Comparison of ENCODE assay signal across 10 cellular contexts in the genomic region with DNA sequence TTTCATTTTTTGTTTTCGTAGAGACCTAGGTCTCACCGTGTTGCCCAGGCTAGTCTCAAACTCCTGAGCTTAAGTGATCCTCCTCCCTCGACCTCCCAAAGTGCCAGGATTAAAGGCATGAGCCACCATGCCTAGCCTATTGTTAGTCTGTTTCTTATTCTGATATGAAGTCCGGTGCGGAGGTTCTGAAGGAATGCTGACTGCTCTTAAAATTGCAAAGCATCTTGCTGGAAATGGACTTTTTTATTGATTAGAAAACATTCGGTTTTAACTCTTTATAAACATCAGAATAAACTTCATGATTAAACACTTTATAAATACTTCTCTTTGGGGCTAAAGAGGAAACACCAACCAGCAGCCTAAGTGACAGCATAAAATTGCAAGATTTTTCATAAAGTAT. TPM values are rescaled to one million over a fixed set of nuclear protein-coding genes. Genes with fewer than 3 reads are reported as not detected.
DNase-seq lines count a peak whose midpoint lies in the region; ATAC-seq and TF ChIP-seq lines count a peak whose summit lies in the region.
"Had no signal": no experiment of that assay in that cellular context is flagged by ENCODE, and none has a peak within 500 bp of the region (broad histone marks: within the 10 kb centered on the region; RNA-seq: fewer than 3 reads in every experiment).

No MANE protein-coding gene starts in this region.

- H3K9me3 Mint-ChIP-seq in activated CD4-positive, alpha-beta T cell treated with anti-CD3 and anti-CD28 coated beads, Interleukin-2, amount 10 ng/mL, durations not matched to agents 24 days and 14 days, result no peaks in the 10 kb centered on the region
- H3K9me3 Mint-ChIP-seq in activated naive CD8-positive, alpha-beta T cell treated with anti-CD3 and anti-CD28 coated beads, Interleukin-2, amount 50 U/mL, for 24 hours, result no peaks in the 10 kb centered on the region

- no peaks in the 10 kb centered on the region for H3K27me3 Mint-ChIP-seq in activated CD4-positive, alpha-beta T cell treated with anti-CD3 and anti-CD28 coated beads, Interleukin-2, amount 10 ng/mL, durations not matched to agents 24 days and 14 days
- no peaks in the 10 kb centered on the region for H3K27me3 Mint-ChIP-seq in activated naive CD8-positive, alpha-beta T cell treated with anti-CD3 and anti-CD28 coated beads, Interleukin-2, amount 50 U/mL, for 24 hours

- H3K36me3 ChIP-seq in liver (ENCODE audit: control insufficient read depth in 4 of 4, insufficient read depth in 3 of 4, low read depth in 1 of 4, low read length in 3 of 4) (peaks cover 0 to 14% (median 6%) of the 10 kb centered on the region in 4 donors), suprapubic skin (peaks cover 11% of the 10 kb centered on the region)

- H3K27me3 ChIP-seq in liver (ENCODE audit: control insufficient read depth in 4 of 4, insufficient read depth in 4 of 4, low read length in 3 of 4) (no peaks in the 10 kb centered on the region), suprapubic skin (no peaks in the 10 kb centered on the region)

- intact Hi-C loops in activated CD4-positive, alpha-beta T cell treated with anti-CD3 and anti-CD28 coated beads, Interleukin-2, amount 10 ng/mL, durations not matched to agents 24 days and 14 days (cut with micrococcal nuclease), result loop anchor here (1.0 to 2.0 kb wide), 2 partner anchors 105 to 239 kb away; no protein-coding TSS in a partner anchor
- intact Hi-C loops in left colon (cut with DNase I, micrococcal nuclease), result loop anchor here in 1 of 2 donors (10.0 kb wide), 2 partner anchors 75 to 245 kb away; no protein-coding TSS in a partner anchor

- H3K4me1 ChIP-seq in liver (ENCODE audit: control insufficient read depth in 4 of 4, insufficient read depth in 4 of 4, low read length in 3 of 4) (peaks cover 9 to 67% (median 31%) of the 10 kb centered on the region in 4 donors), suprapubic skin (peaks cover 76% of the 10 kb centered on the region)

- no peak for TF ChIP-seq EP300 in suprapubic skin (IDR thresholded peaks at IDR 0.05)

- H3K4me3 ChIP-seq in liver (ENCODE audit: low read depth in 1 of 3, low read length in 3 of 3) (no peak overlapping the region), suprapubic skin (peak overlapping the region; percentile 97)

- no peak for TF ChIP-seq POLR2A in suprapubic skin (IDR thresholded peaks at IDR 0.05)

- peak overlapping the region; percentile 86 for H3K27ac Mint-ChIP-seq in activated CD4-positive, alpha-beta T cell treated with anti-CD3 and anti-CD28 coated beads, Interleukin-2, amount 10 ng/mL, durations not matched to agents 24 days and 14 days
- H3K27ac Mint-ChIP-seq in activated naive CD8-positive, alpha-beta T cell treated with anti-CD3 and anti-CD28 coated beads, Interleukin-2, amount 50 U/mL, for 24 hours, result peak overlapping the region; percentile 94

- TF ChIP-seq RAD21 in liver (IDR thresholded peaks at IDR 0.05), result no peak

- H3K9ac ChIP-seq in liver (ENCODE audit: low read depth in 1 of 2, low read length in 2 of 2), result no peak overlapping the region

- 52% methylated on average over 6 of the region's 6 CpGs for WGBS in liver
- WGBS in suprapubic skin, result 66% methylated on average over 6 of the region's 6 CpGs

- H3K27ac ChIP-seq in liver (ENCODE audit: low read depth in 1 of 2, low read length in 2 of 2) (peak overlapping the region in 1 of 2 donors; percentile 43), suprapubic skin (peak overlapping the region; percentile 61)

- TF ChIP-seq CTCF in liver (IDR thresholded peaks at IDR 0.05; ENCODE audit: low read depth, low read length, missing input control), result no peak
- TF ChIP-seq CTCF in suprapubic skin (IDR thresholded peaks at IDR 0.05), result no peak

- H3K9me3 ChIP-seq in liver (ENCODE audit: control insufficient read depth in 4 of 4, low read length in 3 of 4), result no peaks in the 10 kb centered on the region
- H3K9me3 ChIP-seq in suprapubic skin, result no peaks in the 10 kb centered on the region

- H3K4me3 Mint-ChIP-seq in activated CD4-positive, alpha-beta T cell treated with anti-CD3 and anti-CD28 coated beads, Interleukin-2, amount 10 ng/mL, durations not matched to agents 24 days and 14 days, result peak overlapping the region; percentile 87
- H3K4me3 Mint-ChIP-seq in activated naive CD8-positive, alpha-beta T cell treated with anti-CD3 and anti-CD28 coated beads, Interleukin-2, amount 50 U/mL, for 24 hours, result peak overlapping the region; percentile 93

- peak; percentile 70 for DNase-seq in activated CD4-positive, alpha-beta T cell treated with anti-CD3 and anti-CD28 coated beads, Interleukin-2, amount 10 ng/mL, durations not matched to agents 24 days and 14 days
- DNase-seq in activated CD4-positive, alpha-beta T cell treated with anti-CD3 and anti-CD28 coated beads for 1 hour, result no peak
- DNase-seq in activated naive CD8-positive, alpha-beta T cell treated with anti-CD3 and anti-CD28 coated beads, Interleukin-2, amount 50 U/mL, for 24 hours, result no peak
- no peak for DNase-seq in suprapubic skin (ENCODE audit: low spot score in 2 of 2)
- no peak for DNase-seq in 8988T
- no peak for DNase-seq in left colon
- no peak for DNase-seq in NCI-H2196 treated with DMSO at 0.1 percent for 48 hours (lab: John Stamatoyannopoulos, UW; ENCODE audit: unreplicated experiment)
- DNase-seq: Kasumi-1 had no signal

- peaks cover 33% of the 10 kb centered on the region for H3K4me1 Mint-ChIP-seq in activated CD4-positive, alpha-beta T cell treated with anti-CD3 and anti-CD28 coated beads, Interleukin-2, amount 10 ng/mL, durations not matched to agents 24 days and 14 days
- H3K4me1 Mint-ChIP-seq in activated naive CD8-positive, alpha-beta T cell treated with anti-CD3 and anti-CD28 coated beads, Interleukin-2, amount 50 U/mL, for 24 hours, result peaks cover 48% of the 10 kb centered on the region

- H3K36me3 Mint-ChIP-seq in activated CD4-positive, alpha-beta T cell treated with anti-CD3 and anti-CD28 coated beads, Interleukin-2, amount 10 ng/mL, durations not matched to agents 24 days and 14 days (ENCODE audit: low read depth), result peaks cover 74% of the 10 kb centered on the region
- peaks cover 76% of the 10 kb centered on the region for H3K36me3 Mint-ChIP-seq in activated naive CD8-positive, alpha-beta T cell treated with anti-CD3 and anti-CD28 coated beads, Interleukin-2, amount 50 U/mL, for 24 hours (ENCODE audit: low read depth)

- ATAC-seq in activated naive CD8-positive, alpha-beta T cell treated with anti-CD3 and anti-CD28 coated beads, Interleukin-2, amount 50 U/mL, for 24 hours, result no peak
- no peak for ATAC-seq in left colon
- ATAC-seq: Right ventricle myocardium inferior had no signal

TF ChIP-seq in liver, 16 proteins besides CTCF, POLR2A, EP300 and RAD21:
- TF ChIP-seq TAF1 (conservative IDR thresholded peaks at IDR 0.05), result no peak
- TF ChIP-seq, protein P1, sequence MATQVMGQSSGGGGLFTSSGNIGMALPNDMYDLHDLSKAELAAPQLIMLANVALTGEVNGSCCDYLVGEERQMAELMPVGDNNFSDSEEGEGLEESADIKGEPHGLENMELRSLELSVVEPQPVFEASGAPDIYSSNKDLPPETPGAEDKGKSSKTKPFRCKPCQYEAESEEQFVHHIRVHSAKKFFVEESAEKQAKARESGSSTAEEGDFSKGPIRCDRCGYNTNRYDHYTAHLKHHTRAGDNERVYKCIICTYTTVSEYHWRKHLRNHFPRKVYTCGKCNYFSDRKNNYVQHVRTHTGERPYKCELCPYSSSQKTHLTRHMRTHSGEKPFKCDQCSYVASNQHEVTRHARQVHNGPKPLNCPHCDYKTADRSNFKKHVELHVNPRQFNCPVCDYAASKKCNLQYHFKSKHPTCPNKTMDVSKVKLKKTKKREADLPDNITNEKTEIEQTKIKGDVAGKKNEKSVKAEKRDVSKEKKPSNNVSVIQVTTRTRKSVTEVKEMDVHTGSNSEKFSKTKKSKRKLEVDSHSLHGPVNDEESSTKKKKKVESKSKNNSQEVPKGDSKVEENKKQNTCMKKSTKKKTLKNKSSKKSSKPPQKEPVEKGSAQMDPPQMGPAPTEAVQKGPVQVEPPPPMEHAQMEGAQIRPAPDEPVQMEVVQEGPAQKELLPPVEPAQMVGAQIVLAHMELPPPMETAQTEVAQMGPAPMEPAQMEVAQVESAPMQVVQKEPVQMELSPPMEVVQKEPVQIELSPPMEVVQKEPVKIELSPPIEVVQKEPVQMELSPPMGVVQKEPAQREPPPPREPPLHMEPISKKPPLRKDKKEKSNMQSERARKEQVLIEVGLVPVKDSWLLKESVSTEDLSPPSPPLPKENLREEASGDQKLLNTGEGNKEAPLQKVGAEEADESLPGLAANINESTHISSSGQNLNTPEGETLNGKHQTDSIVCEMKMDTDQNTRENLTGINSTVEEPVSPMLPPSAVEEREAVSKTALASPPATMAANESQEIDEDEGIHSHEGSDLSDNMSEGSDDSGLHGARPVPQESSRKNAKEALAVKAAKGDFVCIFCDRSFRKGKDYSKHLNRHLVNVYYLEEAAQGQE (IDR thresholded peaks at IDR 0.05), result peak; percentile 46

RNA-seq across cellular contexts. Expression of gene TNFAIP3, which starts 3.2 kb away (rescaled TPM):
- 249 and 254 TPM in 2 replicates for total RNA-seq in activated CD4-positive, alpha-beta T cell treated with anti-CD3 and anti-CD28 coated beads, Interleukin-2, amount 10 ng/mL, durations not matched to agents 24 days and 14 days
- total RNA-seq in liver (1 to 10 TPM; 4.5 to 8.0 TPM), suprapubic skin (100 to 1,000 TPM in 3 of 4 donors, 10 to 100 TPM in 1; 64.1 to 146 (median 111) TPM), left colon (10 to 100 TPM; 36.1 to 45.7 TPM)
- polyA plus RNA-seq in liver, result 1 to 10 TPM; 5.4 to 7.9 TPM

Comparison
In these comparisons a context has a peak if more than half of its experiments do, and no peak if none do; other contexts are left out.
1. RNA of gene TNFAIP3, which starts 3.2 kb away (total RNA-seq): 249 to 254 TPM in activated CD4-positive, alpha-beta T cell treated with anti-CD3 and anti-CD28 coated beads, Interleukin-2, amount 10 ng/mL, durations not matched to agents 24 days and 14 days, 64.1 to 146 TPM in suprapubic skin and 36.1 to 45.7 TPM in left colon; 4.5 to 8.0 TPM in liver; every median in the first group is over 4 times any median in the second.